In the genomic region with DNA sequence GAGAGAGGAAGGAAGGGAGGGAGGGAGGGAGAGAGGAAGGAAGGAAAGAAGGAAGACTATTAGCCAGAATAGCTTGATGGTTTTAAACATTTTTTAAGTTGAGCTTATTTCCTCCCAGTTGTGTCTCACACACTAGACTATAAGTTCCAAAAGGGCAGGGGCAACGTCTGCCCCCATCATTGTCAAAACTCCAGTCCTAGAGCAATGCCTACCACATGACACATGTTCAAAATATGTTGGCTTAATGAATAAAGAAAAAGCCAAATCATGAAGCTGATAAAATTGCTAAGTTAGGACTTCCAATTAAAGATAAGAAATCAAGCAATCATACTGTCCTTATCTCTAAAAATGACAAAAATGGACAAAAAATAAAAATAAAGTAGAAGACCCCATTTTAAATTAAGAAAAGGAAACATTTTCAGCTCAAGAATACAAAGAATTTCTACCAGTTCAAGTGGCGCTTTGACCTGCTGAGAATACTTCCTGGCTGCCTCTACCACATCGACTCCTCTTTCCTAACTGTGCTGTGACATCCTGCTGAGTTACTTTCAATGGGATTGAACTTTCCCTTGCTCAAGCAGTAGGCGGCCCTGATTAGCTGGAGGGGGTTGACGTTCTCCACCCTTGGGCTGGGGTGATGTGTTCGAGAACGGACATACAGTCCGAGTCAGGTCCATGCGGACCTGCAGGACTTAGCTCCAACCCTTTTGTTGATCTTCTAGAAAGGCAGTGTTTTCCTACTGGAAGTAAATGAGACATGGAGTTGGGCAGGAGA, we compare ENCODE assay signal across 1 cellular context.
TF ChIP-seq lines count a peak whose summit lies in the region.

No MANE protein-coding gene starts in this region.

TF ChIP-seq in GM23338, 12 proteins besides CTCF, POLR2A, EP300 and RAD21 (continued from another document):
- TF ChIP-seq, protein P1, sequence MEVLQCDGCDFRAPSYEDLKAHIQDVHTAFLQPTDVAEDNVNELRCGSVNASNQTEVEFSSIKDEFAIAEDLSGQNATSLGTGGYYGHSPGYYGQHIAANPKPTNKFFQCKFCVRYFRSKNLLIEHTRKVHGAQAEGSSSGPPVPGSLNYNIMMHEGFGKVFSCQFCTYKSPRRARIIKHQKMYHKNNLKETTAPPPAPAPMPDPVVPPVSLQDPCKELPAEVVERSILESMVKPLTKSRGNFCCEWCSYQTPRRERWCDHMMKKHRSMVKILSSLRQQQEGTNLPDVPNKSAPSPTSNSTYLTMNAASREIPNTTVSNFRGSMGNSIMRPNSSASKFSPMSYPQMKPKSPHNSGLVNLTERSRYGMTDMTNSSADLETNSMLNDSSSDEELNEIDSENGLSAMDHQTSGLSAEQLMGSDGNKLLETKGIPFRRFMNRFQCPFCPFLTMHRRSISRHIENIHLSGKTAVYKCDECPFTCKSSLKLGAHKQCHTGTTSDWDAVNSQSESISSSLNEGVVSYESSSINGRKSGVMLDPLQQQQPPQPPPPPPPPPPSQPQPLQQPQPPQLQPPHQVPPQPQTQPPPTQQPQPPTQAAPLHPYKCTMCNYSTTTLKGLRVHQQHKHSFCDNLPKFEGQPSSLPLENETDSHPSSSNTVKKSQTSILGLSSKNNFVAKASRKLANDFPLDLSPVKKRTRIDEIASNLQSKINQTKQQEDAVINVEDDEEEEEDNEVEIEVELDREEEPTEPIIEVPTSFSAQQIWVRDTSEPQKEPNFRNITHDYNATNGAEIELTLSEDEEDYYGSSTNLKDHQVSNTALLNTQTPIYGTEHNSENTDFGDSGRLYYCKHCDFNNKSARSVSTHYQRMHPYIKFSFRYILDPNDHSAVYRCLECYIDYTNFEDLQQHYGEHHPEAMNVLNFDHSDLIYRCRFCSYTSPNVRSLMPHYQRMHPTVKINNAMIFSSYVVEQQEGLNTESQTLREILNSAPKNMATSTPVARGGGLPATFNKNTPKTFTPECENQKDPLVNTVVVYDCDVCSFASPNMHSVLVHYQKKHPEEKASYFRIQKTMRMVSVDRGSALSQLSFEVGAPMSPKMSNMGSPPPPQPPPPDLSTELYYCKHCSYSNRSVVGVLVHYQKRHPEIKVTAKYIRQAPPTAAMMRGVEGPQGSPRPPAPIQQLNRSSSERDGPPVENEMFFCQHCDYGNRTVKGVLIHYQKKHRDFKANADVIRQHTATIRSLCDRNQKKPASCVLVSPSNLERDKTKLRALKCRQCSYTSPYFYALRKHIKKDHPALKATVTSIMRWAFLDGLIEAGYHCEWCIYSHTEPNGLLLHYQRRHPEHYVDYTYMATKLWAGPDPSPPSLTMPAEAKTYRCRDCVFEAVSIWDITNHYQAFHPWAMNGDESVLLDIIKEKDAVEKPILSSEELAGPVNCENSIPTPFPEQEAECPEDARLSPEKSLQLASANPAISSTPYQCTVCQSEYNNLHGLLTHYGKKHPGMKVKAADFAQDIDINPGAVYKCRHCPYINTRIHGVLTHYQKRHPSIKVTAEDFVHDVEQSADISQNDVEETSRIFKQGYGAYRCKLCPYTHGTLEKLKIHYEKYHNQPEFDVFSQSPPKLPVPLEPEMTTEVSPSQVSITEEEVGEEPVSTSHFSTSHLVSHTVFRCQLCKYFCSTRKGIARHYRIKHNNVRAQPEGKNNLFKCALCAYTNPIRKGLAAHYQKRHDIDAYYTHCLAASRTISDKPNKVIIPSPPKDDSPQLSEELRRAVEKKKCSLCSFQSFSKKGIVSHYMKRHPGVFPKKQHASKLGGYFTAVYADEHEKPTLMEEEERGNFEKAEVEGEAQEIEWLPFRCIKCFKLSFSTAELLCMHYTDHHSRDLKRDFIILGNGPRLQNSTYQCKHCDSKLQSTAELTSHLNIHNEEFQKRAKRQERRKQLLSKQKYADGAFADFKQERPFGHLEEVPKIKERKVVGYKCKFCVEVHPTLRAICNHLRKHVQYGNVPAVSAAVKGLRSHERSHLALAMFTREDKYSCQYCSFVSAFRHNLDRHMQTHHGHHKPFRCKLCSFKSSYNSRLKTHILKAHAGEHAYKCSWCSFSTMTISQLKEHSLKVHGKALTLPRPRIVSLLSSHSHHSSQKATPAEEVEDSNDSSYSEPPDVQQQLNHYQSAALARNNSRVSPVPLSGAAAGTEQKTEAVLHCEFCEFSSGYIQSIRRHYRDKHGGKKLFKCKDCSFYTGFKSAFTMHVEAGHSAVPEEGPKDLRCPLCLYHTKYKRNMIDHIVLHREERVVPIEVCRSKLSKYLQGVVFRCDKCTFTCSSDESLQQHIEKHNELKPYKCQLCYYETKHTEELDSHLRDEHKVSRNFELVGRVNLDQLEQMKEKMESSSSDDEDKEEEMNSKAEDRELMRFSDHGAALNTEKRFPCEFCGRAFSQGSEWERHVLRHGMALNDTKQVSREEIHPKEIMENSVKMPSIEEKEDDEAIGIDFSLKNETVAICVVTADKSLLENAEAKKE (CRISPR knock-in tag; IDR thresholded peaks at IDR 0.05) = no peak
- no peak for TF ChIP-seq POLR2AphosphoS5 (IDR thresholded peaks at IDR 0.05; ENCODE audit: low read depth)
- no peak for TF ChIP-seq EZH2phosphoT487 (IDR thresholded peaks at IDR 0.05; ENCODE audit: unreplicated experiment)
- no peak for TF ChIP-seq CREB1 (CRISPR knock-in tag; IDR thresholded peaks at IDR 0.05; ENCODE audit: low read depth)
